8 cellular contexts compared by ENCODE assay signal in the genomic region with DNA sequence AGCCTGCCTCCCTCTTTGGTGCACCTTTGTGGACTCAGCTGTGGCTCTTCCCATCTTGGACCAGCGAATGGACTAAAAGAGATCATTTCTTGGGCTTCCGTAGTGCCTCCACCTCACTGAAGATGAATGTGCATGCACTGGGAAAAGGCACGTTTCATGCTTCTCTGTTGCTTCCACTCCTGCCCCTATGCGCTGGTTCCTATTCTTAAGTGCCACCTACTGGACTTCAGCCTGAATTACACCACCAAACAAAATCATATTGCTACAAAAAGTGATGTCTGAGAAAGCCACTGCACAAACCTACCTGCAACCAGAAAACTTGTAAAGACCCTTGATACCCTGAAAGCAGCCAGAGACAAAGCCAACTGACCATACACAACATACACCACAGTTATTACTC.
DNase-seq lines count a peak whose midpoint lies in the region; ATAC-seq lines count a peak whose summit lies in the region.

No MANE protein-coding gene starts in this region.

- DNase-seq in NCI-H1105 treated with DMSO at 0.1 percent for 48 hours (lab: John Stamatoyannopoulos, UW) (peak; percentile 15), NCI-H1105 (lab: John Stamatoyannopoulos, UW) (no peak), RKO (ENCODE audit: low spot score) (peak; percentile 55), iPS DF 4.7 (ENCODE audit: extremely low read depth, low spot score) (peak; percentile 19), NCI-H187 treated with DMSO at 0.1 percent for 48 hours (lab: John Stamatoyannopoulos, UW) (no peak), ureter (ENCODE audit: low spot score) (no peak)
- no peak for DNase-seq in activated CD4-positive, alpha-beta memory T cell treated with anti-CD3 and anti-CD28 coated beads for 36 hours

- intact Hi-C loops in activated CD4-positive, alpha-beta memory T cell treated with anti-CD3 and anti-CD28 coated beads for 36 hours (cut with micrococcal nuclease) = no loop called here

- no peaks in the 10 kb centered on the region for H3K27me3 Mint-ChIP-seq in activated CD4-positive, alpha-beta memory T cell treated with anti-CD3 and anti-CD28 coated beads for 36 hours

- H3K27ac Mint-ChIP-seq in activated CD4-positive, alpha-beta memory T cell treated with anti-CD3 and anti-CD28 coated beads for 36 hours = no peak overlapping the region

- H3K4me3 Mint-ChIP-seq in activated CD4-positive, alpha-beta memory T cell treated with anti-CD3 and anti-CD28 coated beads for 36 hours = no peak overlapping the region

- POLR2A ChIA-PET in activated CD4-positive, alpha-beta memory T cell treated with anti-CD3 and anti-CD28 coated beads for 36 hours (lab: Charles Lee) = no interaction called here

- peak; percentile 48 for ATAC-seq in HG03521 (IDR thresholded peaks at IDR 0.05; ENCODE audit: unreplicated experiment)

- no peaks in the 10 kb centered on the region for H3K36me3 Mint-ChIP-seq in activated CD4-positive, alpha-beta memory T cell treated with anti-CD3 and anti-CD28 coated beads for 36 hours

- peaks cover 16% of the 10 kb centered on the region for H3K9me3 Mint-ChIP-seq in activated CD4-positive, alpha-beta memory T cell treated with anti-CD3 and anti-CD28 coated beads for 36 hours

- CTCF ChIA-PET in activated CD4-positive, alpha-beta memory T cell treated with anti-CD3 and anti-CD28 coated beads for 36 hours (lab: Charles Lee) = interaction anchor here (0.6 to 1.3 kb wide), 3 partner anchors 147 to 476 kb away, joined by 3 to 4 read pairs (median 4); no protein-coding TSS in a partner anchor

- H3K4me1 Mint-ChIP-seq in activated CD4-positive, alpha-beta memory T cell treated with anti-CD3 and anti-CD28 coated beads for 36 hours (ENCODE audit: low read depth) = no peaks in the 10 kb centered on the region

Comparison
In these comparisons a context has a peak if more than half of its experiments do, and no peak if none do; other contexts are left out.
1. DNase-seq: peak in NCI-H1105 treated with DMSO at 0.1 percent for 48 hours (single experiment), RKO (single experiment) and iPS DF 4.7 (single experiment); none in NCI-H1105 (single experiment), NCI-H187 treated with DMSO at 0.1 percent for 48 hours (single experiment), activated CD4-positive, alpha-beta memory T cell treated with anti-CD3 and anti-CD28 coated beads for 36 hours (single experiment) and ureter (single experiment).